30 cellular contexts compared by ENCODE assay signal in the genomic region with DNA sequence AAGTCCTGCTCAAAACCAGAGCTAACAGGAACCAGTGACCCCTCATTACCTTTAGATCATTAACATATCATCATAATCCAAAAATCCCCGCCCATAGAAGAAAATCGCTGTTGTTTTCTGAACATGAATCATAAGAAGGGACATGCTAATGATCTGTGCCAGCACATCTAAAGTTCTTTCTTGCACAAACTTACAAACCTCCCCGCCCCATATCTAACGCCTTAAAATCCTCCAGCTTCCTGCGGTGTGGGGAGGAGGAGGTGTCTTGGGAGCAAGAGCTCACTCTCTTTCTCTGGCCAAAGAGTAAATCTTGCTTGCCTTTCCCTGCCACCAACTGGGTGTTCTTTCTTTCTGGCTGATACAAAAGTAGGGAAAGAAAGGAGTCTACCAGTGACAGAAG.
DNase-seq lines count a peak whose midpoint lies in the region; ATAC-seq lines count a peak whose summit lies in the region.
"Had no signal": no experiment of that assay in that cellular context is flagged by ENCODE, and none has a peak within 500 bp of the region (broad histone marks: within the 10 kb centered on the region; RNA-seq: fewer than 3 reads in every experiment).

No MANE protein-coding gene starts in this region.

- H3K27ac Mint-ChIP-seq in CD8-positive, alpha-beta memory T cell, result no peak overlapping the region
- H3K27ac Mint-ChIP-seq: dendritic cell treated with granulocyte-macrophage colony-stimulating factor and Interleukin-4, amounts not matched to agents 40 ng/mL and 50 ng/mL, for 4 days; T-helper 1 cell treated with Interleukin-12 subunit alpha and Interleukin-12 subunit beta and Interleukin-4 antibody, amounts not matched to agents 30 μg/mL and 1 μg/mL, for 36 hours had no signal

- H3K27me3 ChIP-seq in ectodermal cell (ENCODE audit: control insufficient read depth, insufficient read depth, low read length, poor library complexity, severe bottlenecking), result no peaks in the 10 kb centered on the region
- H3K27me3 ChIP-seq in CD8-positive, alpha-beta memory T cell (ENCODE audit: insufficient read depth, low read length, poor library complexity, severe bottlenecking), result no peaks in the 10 kb centered on the region
- H3K27me3 ChIP-seq: adrenal gland, BLaER1 had no signal

- CTCF ChIA-PET in CD8-positive, alpha-beta memory T cell (lab: Charles Lee), result no interaction called here

- no peak overlapping the region for H3K4me3 Mint-ChIP-seq in CD8-positive, alpha-beta memory T cell
- H3K4me3 Mint-ChIP-seq: dendritic cell treated with granulocyte-macrophage colony-stimulating factor and Interleukin-4, amounts not matched to agents 40 ng/mL and 50 ng/mL, for 4 days; T-helper 1 cell treated with Interleukin-12 subunit alpha and Interleukin-12 subunit beta and Interleukin-4 antibody, amounts not matched to agents 30 μg/mL and 1 μg/mL, for 36 hours had no signal

- WGBS in ectodermal cell, 2 experiments, result 67 to 97% methylated on average over 2 to 5 of the region's 5 CpGs

- peaks cover 4 to 7% of the 10 kb centered on the region in 2 donors for H3K27me3 Mint-ChIP-seq in CD8-positive, alpha-beta memory T cell

- intact Hi-C loops in Right ventricle myocardium superior (cut with DNase I), result no loop called here
- intact Hi-C loops in sciatic nerve (cut with DNase I), result no loop called here

- peak; percentile 72 for ATAC-seq in Right ventricle myocardium superior (ENCODE audit: poor library complexity)
- peak; percentile 63 for ATAC-seq in sciatic nerve
- no peak for ATAC-seq in HG03045 (IDR thresholded peaks at IDR 0.05; ENCODE audit: unreplicated experiment)
- ATAC-seq: A549, GM12878, Panc1 had no signal

- H3K27ac ChIP-seq in ectodermal cell (ENCODE audit: insufficient read depth, low read depth, low read length, poor library complexity, severe bottlenecking), result peak overlapping the region; percentile 9
- H3K27ac ChIP-seq in CD8-positive, alpha-beta memory T cell (ENCODE audit: low read depth, low read length), result no peak overlapping the region
- H3K27ac ChIP-seq: A549, adrenal gland, BLaER1, KMS-11, prostate gland had no signal

- no peak overlapping the region for H3K4me3 ChIP-seq in ectodermal cell (ENCODE audit: insufficient read depth, low read depth, low read length)
- no peak overlapping the region for H3K4me3 ChIP-seq in CD8-positive, alpha-beta memory T cell (ENCODE audit: low read length)
- H3K4me3 ChIP-seq: A549, adrenal gland, BLaER1, GM12878, lung, prostate gland had no signal

- H3K9me3 ChIP-seq in ectodermal cell (ENCODE audit: control insufficient read depth, low read length), result no peaks in the 10 kb centered on the region
- no peaks in the 10 kb centered on the region for H3K9me3 ChIP-seq in CD8-positive, alpha-beta memory T cell (ENCODE audit: low read length)
- H3K9me3 ChIP-seq: A549, adrenal gland, BLaER1, Caco-2, prostate gland had no signal

- DNase-seq in GM03348 (ENCODE audit: low spot score) (peak; percentile 37), Right ventricle myocardium superior (no peak), sciatic nerve (ENCODE audit: low spot score) (no peak), SKM-1 treated with dmso at 0.1 percent for 144 hours (lab: John Stamatoyannopoulos, UW; ENCODE audit: unreplicated experiment) (no peak), COLO668 (lab: John Stamatoyannopoulos, UW; ENCODE audit: unreplicated experiment) (no peak)
- no peak for DNase-seq in CD8-positive, alpha-beta memory T cell
- DNase-seq: activated CD4-positive, alpha-beta T cell treated with anti-CD3 and anti-CD28 coated beads for 4 hours; activated naive CD4-positive, alpha-beta T cell; activated T-cell treated with anti-CD3 and anti-CD28 coated beads, Interleukin-2, amount 50 U/mL, for 48 hours; adrenal gland; Caco-2; DND-41; hypothalamus; MV-4-11; NCI-H1694; NCI-H2171 treated with DMSO at 0.1 percent for 48 hours; NCI-H524 treated with DMSO at 0.1 percent for 48 hours; small intestine; stimulated activated CD4-positive, alpha-beta T cell treated with anti-CD3 and anti-CD28 coated beads, Interleukin-2, amount 100 ng/mL, for 24 hours had no signal

- no peaks in the 10 kb centered on the region for H3K36me3 ChIP-seq in ectodermal cell (ENCODE audit: control insufficient read depth, insufficient read depth, low read length)
- no peaks in the 10 kb centered on the region for H3K36me3 ChIP-seq in CD8-positive, alpha-beta memory T cell (ENCODE audit: insufficient read depth, low read length)
- H3K36me3 ChIP-seq: adrenal gland, BLaER1, prostate gland had no signal

- peaks cover 7% of the 10 kb centered on the region for H3K4me1 ChIP-seq in ectodermal cell (ENCODE audit: control insufficient read depth, insufficient read depth, low read length)
- H3K4me1 ChIP-seq in CD8-positive, alpha-beta memory T cell (ENCODE audit: insufficient read depth, low read length), result no peaks in the 10 kb centered on the region
- H3K4me1 ChIP-seq: A549, adrenal gland, BLaER1, Caco-2 had no signal

- H3K9me3 Mint-ChIP-seq in CD8-positive, alpha-beta memory T cell, result no peaks in the 10 kb centered on the region
- H3K9me3 Mint-ChIP-seq: dendritic cell treated with granulocyte-macrophage colony-stimulating factor and Interleukin-4, amounts not matched to agents 40 ng/mL and 50 ng/mL, for 4 days had no signal

- H3K4me1 Mint-ChIP-seq in CD8-positive, alpha-beta memory T cell, result no peaks in the 10 kb centered on the region

- no peaks in the 10 kb centered on the region for H3K36me3 Mint-ChIP-seq in CD8-positive, alpha-beta memory T cell

- POLR2A ChIA-PET in CD8-positive, alpha-beta memory T cell (lab: Charles Lee), result no interaction called here
